Comparison of ENCODE assay signal across 8 cellular contexts in genomic region chr10:5411941-5412276, GRCh38. TPM values are rescaled to one million over a fixed set of nuclear protein-coding genes. Genes with fewer than 3 reads are reported as not detected.
A peak's percentile ranks its signal among the peaks of the same experiment; 100 is the strongest.
DNase-seq lines count a peak whose midpoint lies in the region; TF ChIP-seq lines count a peak whose summit lies in the region.

No MANE protein-coding gene starts in this region.

- CTCF ChIA-PET in Caco-2 (lab: Charles Lee), result interaction anchor here (0.7 kb wide), 1 partner anchor 25 kb away, joined by 4 read pairs; no protein-coding TSS in a partner anchor

- peak overlapping the region; percentile 84 for H3K4me2 ChIP-seq in osteoblast (ENCODE audit: insufficient read depth, low read length)

- no peaks in the 10 kb centered on the region for H3K27me3 Mint-ChIP-seq in Caco-2 (ENCODE audit: insufficient read depth, unreplicated experiment)
- H3K27me3 Mint-ChIP-seq in dendritic cell treated with granulocyte-macrophage colony-stimulating factor and Interleukin-4, amounts not matched to agents 40 ng/mL and 50 ng/mL, for 4 days, result peaks cover 8% of the 10 kb centered on the region

- no peak for TF ChIP-seq CTCF in Caco-2 (IDR thresholded peaks at IDR 0.05; ENCODE audit: insufficient read depth in 1 of 2, low read depth in 1 of 2, low read length in 1 of 2, severe bottlenecking in 1 of 2, unreplicated experiment in 1 of 2)
- TF ChIP-seq CTCF in osteoblast (IDR thresholded peaks at IDR 0.05; ENCODE audit: extremely low read depth, low read depth, low read length), result no peak

- peaks cover 37% of the 10 kb centered on the region for H3K79me2 ChIP-seq in osteoblast (ENCODE audit: insufficient read depth, low read length)

- H4K20me1 ChIP-seq in osteoblast (ENCODE audit: insufficient read depth, low read length), result no peaks in the 10 kb centered on the region

- H3K4me1 Mint-ChIP-seq in Caco-2 (ENCODE audit: low read depth, unreplicated experiment), result no peaks in the 10 kb centered on the region
- no peaks in the 10 kb centered on the region for H3K4me1 Mint-ChIP-seq in dendritic cell treated with granulocyte-macrophage colony-stimulating factor and Interleukin-4, amounts not matched to agents 40 ng/mL and 50 ng/mL, for 4 days (ENCODE audit: low read depth)

- H3K4me3 ChIP-seq in Caco-2 (ENCODE audit: low read depth, low read length), result peak overlapping the region; percentile 81
- peak overlapping the region; percentile 71 for H3K4me3 ChIP-seq in osteoblast (ENCODE audit: insufficient read depth, low read length)

- H3K27me3 ChIP-seq in Caco-2 (replicated peaks; ENCODE audit: control insufficient read depth, insufficient read depth, low read length) (no peaks in the 10 kb centered on the region), osteoblast (ENCODE audit: insufficient read depth, low read length) (peaks cover 11% of the 10 kb centered on the region)

- H3K4me1 ChIP-seq in Caco-2 (peaks cover 15% of the 10 kb centered on the region; the same call in 1 of the 2 replicates), osteoblast (ENCODE audit: insufficient read depth, low read length) (no peaks in the 10 kb centered on the region)

- H3K36me3 Mint-ChIP-seq in Caco-2 (ENCODE audit: insufficient read depth, unreplicated experiment), result no peaks in the 10 kb centered on the region
- H3K36me3 Mint-ChIP-seq in dendritic cell treated with granulocyte-macrophage colony-stimulating factor and Interleukin-4, amounts not matched to agents 40 ng/mL and 50 ng/mL, for 4 days (ENCODE audit: low read depth), result no peaks in the 10 kb centered on the region

- POLR2A ChIA-PET in Caco-2 (lab: Charles Lee), result no interaction called here

- intact Hi-C loops in Caco-2 (cut with micrococcal nuclease; ENCODE audit: unreplicated experiment), result no loop called here
- intact Hi-C loops in dendritic cell treated with granulocyte-macrophage colony-stimulating factor and Interleukin-4, amounts not matched to agents 40 ng/mL and 50 ng/mL, for 4 days (cut with micrococcal nuclease), result loop anchor here (10.0 kb wide), 1 partner anchor 587 kb away; the partner anchor contains the start of gene AKR1E2

- H3K27ac Mint-ChIP-seq in Caco-2 (ENCODE audit: unreplicated experiment), result no peak overlapping the region
- H3K27ac Mint-ChIP-seq in dendritic cell treated with granulocyte-macrophage colony-stimulating factor and Interleukin-4, amounts not matched to agents 40 ng/mL and 50 ng/mL, for 4 days, result no peak overlapping the region

- peak overlapping the region; percentile 60 for H3K27ac ChIP-seq in osteoblast (ENCODE audit: low read depth, low read length)

- BruUV-seq in Caco-2 (replicated peaks; lab: Mats Ljungman, UMichigan), result no TSS peak

- H3K36me3 ChIP-seq in Caco-2 (ENCODE audit: control insufficient read depth, insufficient read depth, low read length) (0 out of 2 replicates have a peak, but pooled peaks cover under 1% of the 10 kb centered on the region), osteoblast (ENCODE audit: insufficient read depth, low read length) (no peaks in the 10 kb centered on the region)

- H3K9me3 Mint-ChIP-seq in Caco-2 (ENCODE audit: unreplicated experiment), result peaks cover 10% of the 10 kb centered on the region
- peaks cover 7% of the 10 kb centered on the region for H3K9me3 Mint-ChIP-seq in dendritic cell treated with granulocyte-macrophage colony-stimulating factor and Interleukin-4, amounts not matched to agents 40 ng/mL and 50 ng/mL, for 4 days

- peaks cover 13% of the 10 kb centered on the region for H3K9me3 ChIP-seq in Caco-2
- no peaks in the 10 kb centered on the region for H3K9me3 ChIP-seq in osteoblast (ENCODE audit: low read depth, low read length)

- H3K4me3 Mint-ChIP-seq in Caco-2 (ENCODE audit: unreplicated experiment), result no peak overlapping the region
- peak overlapping the region; percentile 70 for H3K4me3 Mint-ChIP-seq in dendritic cell treated with granulocyte-macrophage colony-stimulating factor and Interleukin-4, amounts not matched to agents 40 ng/mL and 50 ng/mL, for 4 days

- H2AFZ ChIP-seq in osteoblast (ENCODE audit: low read length), result peak overlapping the region; percentile 87

- DNase-seq in Caco-2 (no peak), HuH-7 (ENCODE audit: low spot score) (peak; percentile 10), osteoblast (ENCODE audit: insufficient read length, low spot score, missing footprints) (no peak), NCI-H748 (lab: John Stamatoyannopoulos, UW; ENCODE audit: unreplicated experiment) (no peak), activated gamma-delta T cell treated with Interleukin-2 at 50 U/mL for 16 hours (no peak), hepatic stellate cell (ENCODE audit: low spot score) (no peak)
- DNase-seq in central memory CD4-positive, alpha-beta T cell, result no peak

RNA-seq across cellular contexts. Expression of gene NET1, which starts 0.4 kb away (rescaled TPM):
- total RNA-seq in Caco-2 (2022) (149 and 175 TPM in 2 replicates), osteoblast (51.0 and 74.0 TPM in 2 replicates)

RNA-seq across cellular contexts. Expression of gene TUBAL3, which starts 7.3 kb away (rescaled TPM):
- total RNA-seq in Caco-2 (2022) (0.39 TPM in 1 of 2 replicates, not detected in the other), osteoblast (not detected in 2 replicates)

RNA-seq across cellular contexts. Expression of gene UCN3, which starts 47.1 kb away (rescaled TPM):
- not detected in 2 replicates for total RNA-seq in Caco-2 (2022)
- not detected in 2 replicates for total RNA-seq in osteoblast
